In genomic region chr5:91264311-91265051, GRCh38 we compare ENCODE assay signal across 23 cellular contexts.
DNase-seq lines count a peak whose midpoint lies in the region; ATAC-seq and TF ChIP-seq lines count a peak whose summit lies in the region.
"Had no signal": no experiment of that assay in that cellular context is flagged by ENCODE, and none has a peak within 500 bp of the region (broad histone marks: within the 10 kb centered on the region; RNA-seq: fewer than 3 reads in every experiment).

No MANE protein-coding gene starts in this region.

- H3K4me2 ChIP-seq in HCT116 (ENCODE audit: low read length): no peak overlapping the region
- H3K4me2 ChIP-seq: GM23338 had no signal

- POLR2A ChIA-PET in HCT116 (lab: Charles Lee): no interaction called here

- no peaks in the 10 kb centered on the region for H3K9me2 ChIP-seq in HCT116 (ENCODE audit: insufficient read depth)

- peaks cover 29% of the 10 kb centered on the region for H3K4me1 Mint-ChIP-seq in progenitor cell of endocrine pancreas (ENCODE audit: low read depth)

- H3K27ac Mint-ChIP-seq in progenitor cell of endocrine pancreas: peak overlapping the region; percentile 27
- H3K27ac Mint-ChIP-seq: CD8-positive, alpha-beta memory T cell; GM23338 had no signal

- H4K20me1 ChIP-seq in HCT116 (ENCODE audit: insufficient read depth): no peaks in the 10 kb centered on the region

- DNase-seq in HCT116 (ENCODE audit: low read depth, low spot score) (no peak), SK-N-DZ (ENCODE audit: low spot score) (peak; percentile 18), left lung (no peak), progenitor cell of endocrine pancreas (ENCODE audit: low spot score, unreplicated experiment) (no peak), NK-92 (lab: John Stamatoyannopoulos, UW; ENCODE audit: unreplicated experiment) (no peak), coronary artery (ENCODE audit: low spot score) (no peak), AG08396 (ENCODE audit: low spot score) (no peak), heart right ventricle (no peak)
- DNase-seq: Calu3; CD8-positive, alpha-beta memory T cell; DMS153; MV-4-11; NCI-H1105 treated with DMSO at 0.1 percent for 48 hours; NCI-H2081; NCI-H2171; NCI-H446; NCI-H526 treated with DMSO at 0.1 percent for 48 hours; NK-92 treated with Interleukin-12 subunit alpha and Interleukin-12 subunit beta, amount 100 ng/mL, for 24 hours; SIG-M5 had no signal

- H3K9me3 Mint-ChIP-seq in progenitor cell of endocrine pancreas (ENCODE audit: low read depth): peaks cover 7% of the 10 kb centered on the region
- H3K9me3 Mint-ChIP-seq: CD8-positive, alpha-beta memory T cell; GM23338 had no signal

- RAD21 ChIA-PET in HCT116 (lab: Charles Lee; ENCODE audit: low non-redundant PET in 1 of 2, low total read pairs in 2 of 2, uncharacterized antibody in 2 of 2, unreplicated experiment in 2 of 2): no interaction called here

- intact Hi-C loops in HCT116 (cut with micrococcal nuclease): no loop called here
- intact Hi-C loops in left lung (cut with DNase I): no loop called here
- intact Hi-C loops in heart right ventricle (cut with DNase I): no loop called here

- ATAC-seq in HCT116 (no peak), left lung (peak; percentile 27), heart right ventricle (no peak)
- ATAC-seq: GM23338, Panc1 had no signal

- H3K9me3 ChIP-seq in HCT116 (ENCODE audit: control insufficient read depth in 1 of 2, insufficient read depth in 1 of 2, low read depth in 1 of 2, low read length in 2 of 2) (no peaks in the 10 kb centered on the region), left lung (peaks cover 0 to 2% of the 10 kb centered on the region in 2 donors), heart right ventricle (no peaks in the 10 kb centered on the region)
- H3K9me3 ChIP-seq: HAP-1 had no signal

- H3K27ac ChIP-seq in HCT116 (ENCODE audit: low read depth, low read length) (no peak overlapping the region), left lung (no peak overlapping the region), coronary artery (no peak overlapping the region), heart right ventricle (no peak overlapping the region)
- H3K27ac ChIP-seq: C4-2B had no signal

- no peaks in the 10 kb centered on the region for H3K79me2 ChIP-seq in HCT116 (ENCODE audit: insufficient read depth, low read length)

- H3K9ac ChIP-seq in HCT116 (ENCODE audit: low read length): no peak overlapping the region

- H3K36me3 ChIP-seq in HCT116 (ENCODE audit: control insufficient read depth in 1 of 2, insufficient read depth in 2 of 2, low read length in 2 of 2) (no peaks in the 10 kb centered on the region), left lung (no peaks in the 10 kb centered on the region), heart right ventricle (no peaks in the 10 kb centered on the region)
- H3K36me3 ChIP-seq: HAP-1 had no signal

- CTCF ChIA-PET in HCT116 (lab: Charles Lee): interaction anchor here (0.8 kb wide), 1 partner anchor 9 kb away, joined by 5 read pairs; no protein-coding TSS in a partner anchor

- H3K27me3 Mint-ChIP-seq in progenitor cell of endocrine pancreas: peaks cover 3% of the 10 kb centered on the region

- no peak for TF ChIP-seq POLR2A in HCT116 (IDR thresholded peaks at IDR 0.05; ENCODE audit: borderline replicate concordance, extremely low read depth, insufficient read depth, insufficient read length)

- no peak for TF ChIP-seq CTCF in HCT116 (IDR thresholded peaks at IDR 0.05 in 2 of 3, conservative IDR thresholded peaks at IDR 0.05 in 1 of 3; ENCODE audit: borderline replicate concordance in 1 of 3, insufficient read depth in 1 of 3, low read depth in 2 of 3, low read length in 2 of 3)
- TF ChIP-seq CTCF in left lung (IDR thresholded peaks at IDR 0.05): no peak
- no peak for TF ChIP-seq CTCF in progenitor cell of endocrine pancreas (IDR thresholded peaks at IDR 0.05; ENCODE audit: unreplicated experiment)
- TF ChIP-seq CTCF in coronary artery (IDR thresholded peaks at IDR 0.05): no peak
- no peak for TF ChIP-seq CTCF in heart right ventricle (IDR thresholded peaks at IDR 0.05)

- H3K4me1 ChIP-seq in HCT116 (ENCODE audit: control insufficient read depth in 1 of 2, insufficient read depth in 2 of 2, low read length in 2 of 2) (peaks cover 20 to 37% of the 10 kb centered on the region in 2 experiments), left lung (peaks cover 0 to 9% of the 10 kb centered on the region in 2 donors), heart right ventricle (peaks cover 0 to 22% (median 9%) of the 10 kb centered on the region in 9 donors)

- peak overlapping the region; percentile 81 for H2AFZ ChIP-seq in HCT116 (ENCODE audit: low read depth, low read length, poor library complexity, severe bottlenecking)
- H2AFZ ChIP-seq: GM23338 had no signal

- H3K27me3 ChIP-seq in HCT116 (ENCODE audit: insufficient read depth, low read length) (no peaks in the 10 kb centered on the region), left lung (no peaks in the 10 kb centered on the region), heart right ventricle (no peaks in the 10 kb centered on the region)

- no peak overlapping the region for H3K4me3 Mint-ChIP-seq in progenitor cell of endocrine pancreas (ENCODE audit: low read depth)
- H3K4me3 Mint-ChIP-seq: CD8-positive, alpha-beta memory T cell; GM23338 had no signal

- TF ChIP-seq RAD21 in HCT116 (IDR thresholded peaks at IDR 0.05; ENCODE audit: low read depth): no peak

- BruUV-seq in HCT116 (replicated peaks; lab: Mats Ljungman, UMichigan): no TSS peak

- no peaks in the 10 kb centered on the region for H3K36me3 Mint-ChIP-seq in progenitor cell of endocrine pancreas (ENCODE audit: insufficient read depth)
- H3K36me3 Mint-ChIP-seq: CD8-positive, alpha-beta memory T cell had no signal

- H3K4me3 ChIP-seq in HCT116 (replicated peaks in 1 of 2; ENCODE audit: low read depth in 1 of 2, low read length in 2 of 2): no peak overlapping the region
- no peak overlapping the region for H3K4me3 ChIP-seq in left lung
- no peak overlapping the region for H3K4me3 ChIP-seq in coronary artery
- no peak overlapping the region for H3K4me3 ChIP-seq in heart right ventricle
- H3K4me3 ChIP-seq: GM23338, HAP-1 had no signal

TF ChIP-seq in HCT116, 20 proteins besides CTCF, POLR2A, EP300 and RAD21:
- TF ChIP-seq TCF7L2 (IDR thresholded peaks at IDR 0.05; ENCODE audit: borderline replicate concordance, extremely low read depth, insufficient read depth, insufficient read length): no peak
